In genomic region chr7:100427762-100428198, GRCh38 we compare ENCODE assay signal across 9 cellular contexts. TPM values are rescaled to one million over a fixed set of nuclear protein-coding genes. Genes with fewer than 3 reads are reported as not detected.
DNase-seq lines count a peak whose midpoint lies in the region; ATAC-seq and TF ChIP-seq lines count a peak whose summit lies in the region.
"Had no signal": no experiment of that assay in that cellular context is flagged by ENCODE, and none has a peak within 500 bp of the region (broad histone marks: within the 10 kb centered on the region; RNA-seq: fewer than 3 reads in every experiment).

No MANE protein-coding gene starts in this region.

- no peak overlapping the region for H3K14ac ChIP-seq in neuronal stem cell (ENCODE audit: low read length)

- TF ChIP-seq CTCF in CD4-positive, alpha-beta T cell (IDR thresholded peaks at IDR 0.05), result no peak
- no peak for TF ChIP-seq CTCF in Panc1 (IDR thresholded peaks at IDR 0.05)
- TF ChIP-seq CTCF in endothelial cell (IDR thresholded peaks at IDR 0.05; ENCODE audit: unreplicated experiment), result no peak

- WGBS in neuronal stem cell (ENCODE audit: extremely low coverage in 2 of 2, insufficient read length in 2 of 2, insufficient replicate concordance in 1 of 2), 2 donors, result no CpG with 5 or more reads among the region's 16 CpGs

- H3K4me1 ChIP-seq in Panc1 (ENCODE audit: control insufficient read depth, insufficient read depth, low read length), result peaks cover 25% of the 10 kb centered on the region
- H3K4me1 ChIP-seq in neuronal stem cell (ENCODE audit: control insufficient read depth in 2 of 2, insufficient read depth in 1 of 2, low read depth in 1 of 2, low read length in 2 of 2), result peaks cover 21% of the 10 kb centered on the region in 2 donors

- POLR2A ChIA-PET in CD4-positive, alpha-beta T cell (lab: Charles Lee), result interaction anchor here (0.7 to 3.9 kb wide), 42 partner anchors 11 to 1020 kb away, joined by 3 to 91 read pairs (median 9); partner anchors contain the start of genes AGFG2, AP4M1, BUD31 and CNPY4
- POLR2A ChIA-PET in Panc1 (lab: Charles Lee), result interaction anchor here (1.0 kb wide), 1 partner anchor 9 kb away, joined by 6 read pairs; the partner anchor contains the start of gene PPP1R35

- in situ Hi-C loops in Panc1 (cut with HindIII; ENCODE audit: low pct_unique_long_range_greater_than_20kb, low sequenced_read_pairs), result no loop called here

- H2AK5ac ChIP-seq in neuronal stem cell (ENCODE audit: low read depth, low read length), result peak overlapping the region; percentile 53

- H3K9me3 ChIP-seq in CD4-positive, alpha-beta T cell (ENCODE audit: control insufficient read depth, low read length), result no peaks in the 10 kb centered on the region
- H3K9me3 ChIP-seq in Panc1 (ENCODE audit: control insufficient read depth, insufficient read depth, low read depth, low read length) (no peaks in the 10 kb centered on the region), neuronal stem cell (replicated peaks in 1 of 2; ENCODE audit: control insufficient read depth in 2 of 2, insufficient read depth in 1 of 2, low read depth in 1 of 2, low read length in 2 of 2) (peaks cover 4% of the 10 kb centered on the region in 2 donors)

- no peak overlapping the region for H2BK15ac ChIP-seq in neuronal stem cell (ENCODE audit: low read length)

- no peak for ATAC-seq in CD4-positive, alpha-beta T cell (ENCODE audit: poor library complexity)
- ATAC-seq in Panc1 (no peak), GM21367 (IDR thresholded peaks at IDR 0.05; ENCODE audit: unreplicated experiment) (no peak), left colon (no peak)

- no peak overlapping the region for H3K4ac ChIP-seq in neuronal stem cell (ENCODE audit: low read length)

- peak overlapping the region; percentile 77 for H4K8ac ChIP-seq in neuronal stem cell (ENCODE audit: low read depth, low read length)

- no peaks in the 10 kb centered on the region for H3K27me3 ChIP-seq in CD4-positive, alpha-beta T cell (ENCODE audit: control insufficient read depth, insufficient read depth, low read length)
- no peaks in the 10 kb centered on the region for H3K27me3 ChIP-seq in Panc1 (ENCODE audit: control insufficient read depth, insufficient read depth, low read length)
- peaks cover 0 to 2% (median 0%) of the 10 kb centered on the region in 3 experiments for H3K27me3 ChIP-seq in neuronal stem cell (ENCODE audit: control insufficient read depth in 3 of 3, insufficient read depth in 3 of 3, low read depth in 1 of 3, low read length in 3 of 3)

- H4K91ac ChIP-seq in neuronal stem cell (ENCODE audit: low read depth, low read length, poor library complexity), result no peak overlapping the region

- H3K27me3 Mint-ChIP-seq in CD4-positive, alpha-beta T cell, result peaks cover 11% of the 10 kb centered on the region
- peaks cover 19% of the 10 kb centered on the region for H3K27me3 Mint-ChIP-seq in endothelial cell (ENCODE audit: unreplicated experiment)

- peak overlapping the region; percentile 100 for H3K4me3 Mint-ChIP-seq in CD4-positive, alpha-beta T cell
- H3K4me3 Mint-ChIP-seq in endothelial cell (ENCODE audit: unreplicated experiment), result no peak overlapping the region

- intact Hi-C loops in CD4-positive, alpha-beta T cell (cut with DNase I, micrococcal nuclease), result loop anchor here (1.0 to 5.0 kb wide), 4 partner anchors 9 to 510 kb away; partner anchors contain the start of genes PPP1R35 (in 1 of the 2) and TRIM4 (in 1 of the 2)
- intact Hi-C loops in Panc1 (cut with micrococcal nuclease; ENCODE audit: unreplicated experiment) (no loop called here), left colon (cut with DNase I, micrococcal nuclease) (no loop called here)

- no peak for DNase-seq in CD4-positive, alpha-beta T cell
- no peak for DNase-seq in Panc1 (ENCODE audit: low read depth, low spot score)
- no peak for DNase-seq in endothelial cell (ENCODE audit: low spot score)
- no peak for DNase-seq in neuronal stem cell (ENCODE audit: low spot score)
- no peak for DNase-seq in NCI-H146 (lab: John Stamatoyannopoulos, UW)
- no peak for DNase-seq in left colon
- no peak for DNase-seq in activated CD4-positive, alpha-beta T cell treated with anti-CD3 and anti-CD28 coated beads for 48 hours

- H3K36me3 ChIP-seq in Panc1 (ENCODE audit: control insufficient read depth, insufficient read depth, low read length) (no peaks in the 10 kb centered on the region; the same call in 1 of the 2 replicates), neuronal stem cell (replicated peaks in 1 of 2; ENCODE audit: control insufficient read depth in 2 of 2, insufficient read depth in 2 of 2, low read length in 2 of 2) (peaks cover 13 to 24% of the 10 kb centered on the region in 2 donors)

- H3K23ac ChIP-seq in neuronal stem cell (ENCODE audit: low read depth, low read length, poor library complexity), result no peak overlapping the region

- no peak overlapping the region for H2BK120ac ChIP-seq in neuronal stem cell (ENCODE audit: low read depth, low read length)

- CTCF ChIA-PET in CD4-positive, alpha-beta T cell (lab: Charles Lee), result interaction anchor here (0.8 to 1.1 kb wide), 4 partner anchors 20 to 278 kb away, joined by 3 to 4 read pairs (median 3); partner anchors contain the start of gene POP7
- CTCF ChIA-PET in Panc1 (lab: Charles Lee), result no interaction called here

- peak overlapping the region; percentile 93 for H3K18ac ChIP-seq in neuronal stem cell (ENCODE audit: low read length)

- no peak overlapping the region for H2BK12ac ChIP-seq in neuronal stem cell (ENCODE audit: low read length)

- no peak overlapping the region for H2BK5ac ChIP-seq in neuronal stem cell (ENCODE audit: low read length)

- H3K36me3 Mint-ChIP-seq in CD4-positive, alpha-beta T cell (ENCODE audit: low read depth), result peaks cover 40% of the 10 kb centered on the region
- peaks cover 19% of the 10 kb centered on the region for H3K36me3 Mint-ChIP-seq in endothelial cell (ENCODE audit: low read depth, unreplicated experiment)

- H3K4me3 ChIP-seq in Panc1 (ENCODE audit: low read depth in 2 of 2, low read length in 2 of 2) (peak overlapping the region; percentile 66 to 92), neuronal stem cell (ENCODE audit: low read length in 2 of 2) (peak overlapping the region; percentile 68 to 81)

- BruUV-seq in Panc1 (replicated peaks; lab: Mats Ljungman, UMichigan), result no TSS peak

- no peaks in the 10 kb centered on the region for H3K9me3 Mint-ChIP-seq in CD4-positive, alpha-beta T cell
- H3K9me3 Mint-ChIP-seq in endothelial cell (ENCODE audit: unreplicated experiment), result no peaks in the 10 kb centered on the region

- H3K27ac Mint-ChIP-seq in CD4-positive, alpha-beta T cell, result peak overlapping the region; percentile 100
- H3K27ac Mint-ChIP-seq in endothelial cell (ENCODE audit: unreplicated experiment), result peak overlapping the region; percentile 100

- peaks cover 35% of the 10 kb centered on the region for H3K4me1 Mint-ChIP-seq in CD4-positive, alpha-beta T cell (ENCODE audit: low read depth)
- peaks cover 25% of the 10 kb centered on the region for H3K4me1 Mint-ChIP-seq in endothelial cell (ENCODE audit: unreplicated experiment)

- H3K79me1 ChIP-seq in neuronal stem cell (ENCODE audit: low read depth, low read length), result peaks cover 9% of the 10 kb centered on the region

- no peak overlapping the region for H3K4me2 ChIP-seq in neuronal stem cell (ENCODE audit: insufficient read depth, low read length, poor library complexity, severe bottlenecking)

- peak overlapping the region; percentile 15 for H3K9ac ChIP-seq in neuronal stem cell (ENCODE audit: low read depth, low read length, poor library complexity)

- peak overlapping the region; percentile 100 for H3K27ac ChIP-seq in CD4-positive, alpha-beta T cell (ENCODE audit: low read depth, low read length)
- peak overlapping the region; percentile 98 for H3K27ac ChIP-seq in Panc1 (ENCODE audit: low read length)
- no peak overlapping the region for H3K27ac ChIP-seq in neuronal stem cell (replicated peaks; ENCODE audit: low read length)

- peak overlapping the region; percentile 94 for H2AFZ ChIP-seq in neuronal stem cell (ENCODE audit: low read length)

RNA-seq across cellular contexts. Expression of gene ZCWPW1, which starts 0.7 kb away (rescaled TPM):
- total RNA-seq in CD4-positive, alpha-beta T cell, result 1 to 10 TPM; 4.4 to 6.5 TPM
- total RNA-seq in Panc1 (2021; ENCODE audit: unreplicated experiment) (6.5 TPM), endothelial cell (ENCODE audit: unreplicated experiment) (2.2 TPM), left colon (1 to 10 TPM; 1.2 to 1.6 TPM)
- polyA plus RNA-seq in Panc1 (2012; ENCODE audit: insufficient read length), result 4.2 TPM
- 2.3 TPM for polyA plus RNA-seq in neuronal stem cell (2013, experiment 1 of 2)
- 2.5 TPM for polyA plus RNA-seq in neuronal stem cell (2013, experiment 2 of 2)

RNA-seq across cellular contexts. Expression of gene MEPCE, which starts 1.9 kb away (rescaled TPM):
- total RNA-seq in CD4-positive, alpha-beta T cell, result 10 to 100 TPM; 52.6 to 57.0 TPM
- total RNA-seq in Panc1 (2021; ENCODE audit: unreplicated experiment) (72.1 TPM), endothelial cell (ENCODE audit: unreplicated experiment) (30.5 TPM), left colon (10 to 100 TPM; 27.4 to 30.2 TPM)
- polyA plus RNA-seq in Panc1 (2012; ENCODE audit: insufficient read length), result 77.1 TPM
- 17.9 TPM for polyA plus RNA-seq in neuronal stem cell (2013, experiment 1 of 2)
- polyA plus RNA-seq in neuronal stem cell (2013, experiment 2 of 2), result 17.2 TPM

RNA-seq across cellular contexts. Expression of gene PPP1R35, which starts 8.5 kb away (rescaled TPM):
- 10 to 100 TPM; 42.9 to 47.0 TPM for total RNA-seq in CD4-positive, alpha-beta T cell
- total RNA-seq in Panc1 (2021; ENCODE audit: unreplicated experiment) (74.4 TPM), endothelial cell (ENCODE audit: unreplicated experiment) (27.3 TPM), left colon (10 to 100 TPM; 32.6 to 35.3 TPM)
- polyA plus RNA-seq in Panc1 (2012; ENCODE audit: insufficient read length), result 63.9 TPM
- polyA plus RNA-seq in neuronal stem cell (2013, experiment 1 of 2), result 72.3 TPM
- 69.0 TPM for polyA plus RNA-seq in neuronal stem cell (2013, experiment 2 of 2)

RNA-seq across cellular contexts. Expression of gene SPACDR, which starts 36.3 kb away (rescaled TPM):
- total RNA-seq in CD4-positive, alpha-beta T cell, result under 1 TPM; 0.64 to 0.93 TPM
- 1.5 TPM for total RNA-seq in Panc1 (2021; ENCODE audit: unreplicated experiment)
- polyA plus RNA-seq in Panc1 (2012; ENCODE audit: insufficient read length), result 2.5 TPM
- total RNA-seq in endothelial cell (ENCODE audit: unreplicated experiment), result 4.3 TPM
- 1.6 TPM for polyA plus RNA-seq in neuronal stem cell (2013, experiment 1 of 2)
- polyA plus RNA-seq in neuronal stem cell (2013, experiment 2 of 2), result 1.2 TPM
- under 1 TPM; 0.31 to 0.39 TPM for total RNA-seq in left colon
- total RNA-seq: LHCN-M2 had no signal

RNA-seq across cellular contexts. Expression of gene TSC22D4, which starts 51.2 kb away (rescaled TPM):
- 10 to 100 TPM; 34.6 to 36.5 TPM for total RNA-seq in CD4-positive, alpha-beta T cell
- 82.6 TPM for total RNA-seq in Panc1 (2021; ENCODE audit: unreplicated experiment)
- polyA plus RNA-seq in Panc1 (2012; ENCODE audit: insufficient read length), result 73.5 TPM
- 94.3 TPM for total RNA-seq in endothelial cell (ENCODE audit: unreplicated experiment)
- 17.3 TPM for polyA plus RNA-seq in neuronal stem cell (2013, experiment 1 of 2)
- 16.1 TPM for polyA plus RNA-seq in neuronal stem cell (2013, experiment 2 of 2)
- 10 to 100 TPM; 45.9 to 57.2 TPM for total RNA-seq in left colon

Comparison
In these comparisons a context has a peak if more than half of its experiments do, and no peak if none do; other contexts are left out.
1. intact Hi-C loops: an anchor here in CD4-positive, alpha-beta T cell (1.0 to 5.0 kb wide); none called in Panc1 and left colon.